In genomic region chr10:112952282-112952991, GRCh38 we compare ENCODE assay signal across 8 cellular contexts. TPM values are rescaled to one million over a fixed set of nuclear protein-coding genes. Genes with fewer than 3 reads are reported as not detected.
DNase-seq lines count a peak whose midpoint lies in the region; ATAC-seq and TF ChIP-seq lines count a peak whose summit lies in the region.

No MANE protein-coding gene starts in this region.

- H3K4me3 Mint-ChIP-seq in CD8-positive, alpha-beta T cell: peak overlapping the region; percentile 98
- peak overlapping the region; percentile 92 to 97 for H3K4me3 Mint-ChIP-seq in effector memory CD8-positive, alpha-beta T cell

- no peak overlapping the region for H3K27ac Mint-ChIP-seq in CD8-positive, alpha-beta T cell
- peak overlapping the region; percentile 94 to 95 for H3K27ac Mint-ChIP-seq in effector memory CD8-positive, alpha-beta T cell

- no peak for TF ChIP-seq CTCF in CD8-positive, alpha-beta T cell (IDR thresholded peaks at IDR 0.05)
- no peak for TF ChIP-seq CTCF in PC-3 (conservative IDR thresholded peaks at IDR 0.05; ENCODE audit: low read depth, low read length)

- peaks cover 10% of the 10 kb centered on the region for H3K4me1 ChIP-seq in CD8-positive, alpha-beta T cell (ENCODE audit: insufficient read depth, low read length)
- peaks cover 34% of the 10 kb centered on the region for H3K4me1 ChIP-seq in PC-3 (ENCODE audit: insufficient read depth, low read length)
- H3K4me1 ChIP-seq in mucosa of stomach (ENCODE audit: control insufficient read depth, insufficient read depth, low read length): peaks cover 41% of the 10 kb centered on the region

- H3K27ac ChIP-seq in CD8-positive, alpha-beta T cell (ENCODE audit: low read depth, low read length): peak overlapping the region; percentile 48
- peak overlapping the region; percentile 92 for H3K27ac ChIP-seq in PC-3 (ENCODE audit: low read length)

- intact Hi-C loops in CD8-positive, alpha-beta T cell (cut with DNase I, micrococcal nuclease): loop anchor here (2.0 to 10.0 kb wide), 4 partner anchors 54 to 1222 kb away; partner anchors contain the start of genes CCDC186 (in 1 of the 2), GPAM (in 1 of the 2) and TDRD1 (in 1 of the 2)
- intact Hi-C loops in PC-3 (cut with micrococcal nuclease): loop anchor here (1.0 to 10.0 kb wide), 3 partner anchors 231 to 475 kb away; no protein-coding TSS in a partner anchor

- peaks cover 2% of the 10 kb centered on the region for H3K27me3 Mint-ChIP-seq in CD8-positive, alpha-beta T cell (ENCODE audit: low read depth)
- H3K27me3 Mint-ChIP-seq in effector memory CD8-positive, alpha-beta T cell: peaks cover 0 to 5% of the 10 kb centered on the region in 2 donors

- no peaks in the 10 kb centered on the region for H3F3A ChIP-seq in PC-3 (ENCODE audit: low read length, unreplicated experiment)

- no peaks in the 10 kb centered on the region for H3K9me3 ChIP-seq in CD8-positive, alpha-beta T cell (ENCODE audit: low read length)
- H3K9me3 ChIP-seq in PC-3 (ENCODE audit: low read length): no peaks in the 10 kb centered on the region
- H3K9me3 ChIP-seq in mucosa of stomach (ENCODE audit: control insufficient read depth, low read length): no peaks in the 10 kb centered on the region

- no peaks in the 10 kb centered on the region for H3K9me3 Mint-ChIP-seq in CD8-positive, alpha-beta T cell
- no peaks in the 10 kb centered on the region for H3K9me3 Mint-ChIP-seq in effector memory CD8-positive, alpha-beta T cell

- 0 out of 2 replicates have a peak, but pooled peaks cover 9% of the 10 kb centered on the region for H4K20me1 ChIP-seq in PC-3 (ENCODE audit: low read length)

- POLR2A ChIA-PET in CD8-positive, alpha-beta T cell (lab: Charles Lee): no interaction called here
- POLR2A ChIA-PET in PC-3 (lab: Charles Lee; ENCODE audit: unreplicated experiment): interaction anchor here (0.6 kb wide), 1 partner anchor 141 kb away, joined by 3 read pairs; no protein-coding TSS in a partner anchor

- H3K4me1 Mint-ChIP-seq in CD8-positive, alpha-beta T cell (ENCODE audit: low read depth): peaks cover 38% of the 10 kb centered on the region
- H3K4me1 Mint-ChIP-seq in effector memory CD8-positive, alpha-beta T cell (ENCODE audit: low read depth in 2 of 2): peaks cover 22 to 25% of the 10 kb centered on the region in 2 donors

- no peak for ATAC-seq in CD8-positive, alpha-beta T cell
- ATAC-seq in PC-3 (no peak), GM18511 (IDR thresholded peaks at IDR 0.05; ENCODE audit: unreplicated experiment) (no peak)
- no peak for ATAC-seq in effector memory CD8-positive, alpha-beta T cell (replicated peaks)

- H3K36me3 Mint-ChIP-seq in CD8-positive, alpha-beta T cell: peaks cover 10% of the 10 kb centered on the region
- peaks cover 15% of the 10 kb centered on the region for H3K36me3 Mint-ChIP-seq in effector memory CD8-positive, alpha-beta T cell (ENCODE audit: insufficient read depth)

- peak overlapping the region; percentile 98 for H3K4me2 ChIP-seq in PC-3 (ENCODE audit: low read length)

- no peaks in the 10 kb centered on the region for H3K27me3 ChIP-seq in CD8-positive, alpha-beta T cell (ENCODE audit: insufficient read depth, low read length)
- no peaks in the 10 kb centered on the region for H3K27me3 ChIP-seq in PC-3 (ENCODE audit: low read length)
- no peaks in the 10 kb centered on the region for H3K27me3 ChIP-seq in mucosa of stomach (ENCODE audit: control insufficient read depth, insufficient read depth, low read length)

- no peaks in the 10 kb centered on the region for H3K36me3 ChIP-seq in CD8-positive, alpha-beta T cell (ENCODE audit: insufficient read depth, low read length)
- H3K36me3 ChIP-seq in PC-3 (ENCODE audit: low read depth, low read length): peaks cover 11% of the 10 kb centered on the region
- H3K36me3 ChIP-seq in mucosa of stomach (ENCODE audit: control insufficient read depth, insufficient read depth, low read length): no peaks in the 10 kb centered on the region

- no peak for DNase-seq in CD8-positive, alpha-beta T cell
- no peak for DNase-seq in PC-3
- no peak for DNase-seq in effector memory CD8-positive, alpha-beta T cell
- DNase-seq in NCI-H510A (lab: John Stamatoyannopoulos, UW): no peak
- no peak for DNase-seq in NCI-H345 treated with DMSO at 0.1 percent for 48 hours (lab: John Stamatoyannopoulos, UW; ENCODE audit: unreplicated experiment)
- no peak for DNase-seq in NCI-H345 (lab: John Stamatoyannopoulos, UW)

- CTCF ChIA-PET in CD8-positive, alpha-beta T cell (lab: Charles Lee): no interaction called here
- CTCF ChIA-PET in PC-3 (lab: Charles Lee): no interaction called here

- H3K9me2 ChIP-seq in PC-3 (replicated peaks; ENCODE audit: low read length): no peaks in the 10 kb centered on the region

- BruUV-seq in PC-3 (replicated peaks; lab: Mats Ljungman, UMichigan): no TSS peak

- H3K79me2 ChIP-seq in PC-3 (ENCODE audit: low read length): peaks cover 69% of the 10 kb centered on the region

- no peak overlapping the region for H2AFZ ChIP-seq in PC-3 (ENCODE audit: low read length)

- peak overlapping the region; percentile 97 for H3K4me3 ChIP-seq in CD8-positive, alpha-beta T cell (ENCODE audit: low read depth, low read length)
- H3K4me3 ChIP-seq in PC-3 (ENCODE audit: low read length) (peak overlapping the region; percentile 91), mucosa of stomach (ENCODE audit: low read length) (peak overlapping the region; percentile 99)

- H3K9ac ChIP-seq in PC-3 (ENCODE audit: low read length) (peak overlapping the region; percentile 98), mucosa of stomach (ENCODE audit: low read length) (peak overlapping the region; percentile 99)

RNA-seq across cellular contexts. Expression of gene TCF7L2, which starts 2.4 kb away (rescaled TPM):
- 1 to 10 TPM; 8.6 to 9.6 TPM for total RNA-seq in CD8-positive, alpha-beta T cell
- 14.3 and 16.1 TPM in 2 replicates for total RNA-seq in PC-3 (2014; rRNA removed)
